In genomic region chr5:122313941-122314340, GRCh38 we compare ENCODE assay signal across 14 cellular contexts. TPM values are rescaled to one million over a fixed set of nuclear protein-coding genes. Genes with fewer than 3 reads are reported as not detected.
"Had no signal": no experiment of that assay in that cellular context is flagged by ENCODE, and none has a peak within 500 bp of the region (broad histone marks: within the 10 kb centered on the region; RNA-seq: fewer than 3 reads in every experiment).

No MANE protein-coding gene starts in this region.

- H3K4me3 Mint-ChIP-seq: activated CD4-positive, alpha-beta memory T cell treated with anti-CD3 and anti-CD28 coated beads for 36 hours; activated naive CD8-positive, alpha-beta T cell treated with anti-CD3 and anti-CD28 coated beads for 36 hours; activated T-cell treated with anti-CD3 and anti-CD28 coated beads, Interleukin-2, amount 50 U/mL, for 72 hours; natural killer cell treated with Interleukin-12 subunit alpha and Interleukin-12 subunit beta and Interleukin-15 and Interleukin-18, amount 100 ng/mL, for 72 hours; stimulated activated naive B cell treated with anti-CD40 and anti-IgM and Interleukin-4, amounts not matched to agents 10 μg/mL and 1 μg/mL and 100 μg/mL, for 72 hours had no signal

- H3K27ac ChIP-seq: breast epithelium had no signal

- H3K9me3 Mint-ChIP-seq: activated CD4-positive, alpha-beta memory T cell treated with anti-CD3 and anti-CD28 coated beads for 36 hours; activated naive CD8-positive, alpha-beta T cell treated with anti-CD3 and anti-CD28 coated beads for 36 hours; endodermal cell; natural killer cell treated with Interleukin-12 subunit alpha and Interleukin-12 subunit beta and Interleukin-15 and Interleukin-18, amount 100 ng/mL, for 72 hours; stimulated activated naive B cell treated with anti-CD40 and anti-IgM and Interleukin-4, amounts not matched to agents 10 μg/mL and 1 μg/mL and 100 μg/mL, for 72 hours had no signal

- H3K9me3 ChIP-seq: breast epithelium had no signal

- H3K36me3 Mint-ChIP-seq: activated CD4-positive, alpha-beta memory T cell treated with anti-CD3 and anti-CD28 coated beads for 36 hours; activated naive CD8-positive, alpha-beta T cell treated with anti-CD3 and anti-CD28 coated beads for 36 hours; natural killer cell treated with Interleukin-12 subunit alpha and Interleukin-12 subunit beta and Interleukin-15 and Interleukin-18, amount 100 ng/mL, for 72 hours; stimulated activated naive B cell treated with anti-CD40 and anti-IgM and Interleukin-4, amounts not matched to agents 10 μg/mL and 1 μg/mL and 100 μg/mL, for 72 hours had no signal

- ATAC-seq: activated T-cell treated with anti-CD3 and anti-CD28 coated beads, Interleukin-2, amount 50 U/mL, for 72 hours; esophagus mucosa; natural killer cell treated with Interleukin-12 subunit alpha and Interleukin-12 subunit beta and Interleukin-15 and Interleukin-18, amount 100 ng/mL, for 72 hours; stimulated activated naive B cell treated with anti-CD40 and anti-IgM and Interleukin-4, amounts not matched to agents 10 μg/mL and 1 μg/mL and 100 μg/mL, for 72 hours had no signal

- H3K4me1 ChIP-seq: breast epithelium had no signal

- H3K36me3 ChIP-seq: breast epithelium had no signal

- DNase-seq: activated CD4-positive, alpha-beta memory T cell treated with anti-CD3 and anti-CD28 coated beads for 36 hours; activated CD4-positive, CD25-positive, alpha-beta regulatory T cell treated with anti-CD3 and anti-CD28 coated beads, Interleukin-2, amount 50 U/mL, for 72 hours; activated gamma-delta T cell treated with Interleukin-2 at 50 U/mL for 16 hours; activated naive CD8-positive, alpha-beta T cell treated with anti-CD3 and anti-CD28 coated beads for 36 hours; activated T-cell treated with anti-CD3 and anti-CD28 coated beads, Interleukin-2, amount 50 U/mL, for 72 hours; endodermal cell; right cardiac atrium; small intestine; stimulated activated naive B cell treated with anti-CD40 and anti-IgM and Interleukin-4, amounts not matched to agents 10 μg/mL and 1 μg/mL and 100 μg/mL, for 72 hours; T-helper 2 cell; trophoblast cell had no signal

- H3K27ac Mint-ChIP-seq: activated CD4-positive, alpha-beta memory T cell treated with anti-CD3 and anti-CD28 coated beads for 36 hours; activated naive CD8-positive, alpha-beta T cell treated with anti-CD3 and anti-CD28 coated beads for 36 hours; activated T-cell treated with anti-CD3 and anti-CD28 coated beads, Interleukin-2, amount 50 U/mL, for 72 hours; endodermal cell; natural killer cell treated with Interleukin-12 subunit alpha and Interleukin-12 subunit beta and Interleukin-15 and Interleukin-18, amount 100 ng/mL, for 72 hours; stimulated activated naive B cell treated with anti-CD40 and anti-IgM and Interleukin-4, amounts not matched to agents 10 μg/mL and 1 μg/mL and 100 μg/mL, for 72 hours had no signal

RNA-seq across cellular contexts. Expression of gene SNCAIP, which starts 1.9 kb away (rescaled TPM):
- total RNA-seq: activated CD4-positive, alpha-beta memory T cell treated with anti-CD3 and anti-CD28 coated beads for 36 hours; activated naive CD8-positive, alpha-beta T cell treated with anti-CD3 and anti-CD28 coated beads for 36 hours; activated T-cell treated with anti-CD3 and anti-CD28 coated beads, Interleukin-2, amount 50 U/mL, for 72 hours; natural killer cell treated with Interleukin-12 subunit alpha and Interleukin-12 subunit beta and Interleukin-15 and Interleukin-18, amount 100 ng/mL, for 72 hours had no signal
